25 cellular contexts compared by ENCODE assay signal in the genomic region with DNA sequence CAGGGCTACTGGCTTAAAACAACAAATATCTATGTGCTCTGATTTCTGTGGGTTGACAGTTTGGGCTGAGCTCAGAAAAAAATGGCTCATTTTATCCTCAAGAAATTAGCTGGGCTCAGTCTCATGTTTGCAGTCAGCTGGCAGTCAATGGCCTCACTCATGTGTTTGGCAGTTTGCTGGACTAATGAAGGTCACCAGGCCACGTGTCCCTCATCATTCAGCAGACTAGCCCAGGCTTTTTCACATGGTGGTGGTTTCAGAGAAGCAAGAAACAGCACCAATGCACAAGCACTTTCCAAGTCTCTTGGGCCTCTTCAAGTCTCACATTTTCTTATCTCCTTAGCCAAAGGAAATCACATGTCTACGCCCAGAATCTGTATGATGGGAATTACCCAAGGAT.
"Had no signal": no experiment of that assay in that cellular context is flagged by ENCODE, and none has a peak within 500 bp of the region (broad histone marks: within the 10 kb centered on the region; RNA-seq: fewer than 3 reads in every experiment).

No MANE protein-coding gene starts in this region.

- H3K4me3 ChIP-seq: left ventricle myocardium inferior, lung, ovary, prostate gland, right atrium auricular region, transverse colon had no signal

- H3K4me3 Mint-ChIP-seq: activated CD4-positive, alpha-beta memory T cell treated with anti-CD3 and anti-CD28 coated beads, Interleukin-2, amount 10 ng/mL, durations not matched to agents 7 days and 5 days; activated CD4-positive, alpha-beta T cell treated with anti-CD3 and anti-CD28 coated beads, Interleukin-2, amount 10 ng/mL, durations not matched to agents 24 days and 14 days; activated T-cell treated with anti-CD3 and anti-CD28 coated beads, Interleukin-2, amount 50 U/mL, for 24 hours; activated T-helper 17 cell treated with anti-CD3 and anti-CD28 coated beads, Interleukin-2, amount 50 U/mL, for 72 hours; effector memory CD8-positive, alpha-beta T cell; nephron; T-helper 1 cell treated with Interleukin-12 subunit alpha and Interleukin-12 subunit beta and Interleukin-4 antibody, amounts not matched to agents 30 μg/mL and 1 μg/mL, for 36 hours had no signal

- DNase-seq: activated CD4-positive, alpha-beta memory T cell treated with anti-CD3 and anti-CD28 coated beads, Interleukin-2, amount 10 ng/mL, durations not matched to agents 7 days and 5 days; activated CD4-positive, alpha-beta T cell treated with anti-CD3 and anti-CD28 coated beads, Interleukin-2, amount 10 ng/mL, durations not matched to agents 24 days and 14 days; activated CD4-positive, CD25-positive, alpha-beta regulatory T cell treated with anti-CD3 and anti-CD28 coated beads, Interleukin-2, amount 50 U/mL, for 72 hours; activated CD8-positive, alpha-beta memory T cell treated with anti-CD3 and anti-CD28 coated beads, Interleukin-2, amount 50 U/mL, for 48 hours; activated gamma-delta T cell treated with Interleukin-2 at 50 U/mL for 16 hours; activated naive CD4-positive, alpha-beta T cell treated with anti-CD3 and anti-CD28 coated beads, Interleukin-2, amount 50 U/mL, for 16 hours; activated T-cell treated with anti-CD3 and anti-CD28 coated beads, Interleukin-2, amount 50 U/mL, for 24 hours; cortex of kidney; effector memory CD8-positive, alpha-beta T cell; foreskin fibroblast; kidney glomerular epithelial cell; left ventricle myocardium inferior; ovary; stimulated activated naive CD4-positive, alpha-beta T cell; SW 1271; T1000; transverse colon; WERI-Rb-1 had no signal

- ATAC-seq: activated T-helper 17 cell treated with anti-CD3 and anti-CD28 coated beads, Interleukin-2, amount 50 U/mL, for 72 hours; effector memory CD8-positive, alpha-beta T cell had no signal

- H3K36me3 ChIP-seq: left ventricle myocardium inferior, ovary, prostate gland, right atrium auricular region, transverse colon, WERI-Rb-1 had no signal

- H3K27me3 Mint-ChIP-seq: activated CD4-positive, alpha-beta memory T cell treated with anti-CD3 and anti-CD28 coated beads, Interleukin-2, amount 10 ng/mL, durations not matched to agents 7 days and 5 days; activated CD4-positive, alpha-beta T cell treated with anti-CD3 and anti-CD28 coated beads, Interleukin-2, amount 10 ng/mL, durations not matched to agents 24 days and 14 days; activated T-cell treated with anti-CD3 and anti-CD28 coated beads, Interleukin-2, amount 50 U/mL, for 24 hours; activated T-helper 17 cell treated with anti-CD3 and anti-CD28 coated beads, Interleukin-2, amount 50 U/mL, for 72 hours; effector memory CD8-positive, alpha-beta T cell had no signal

- H3K27me3 ChIP-seq: ovary, right atrium auricular region, transverse colon had no signal

- H3K9me3 Mint-ChIP-seq: activated CD4-positive, alpha-beta memory T cell treated with anti-CD3 and anti-CD28 coated beads, Interleukin-2, amount 10 ng/mL, durations not matched to agents 7 days and 5 days; activated CD4-positive, alpha-beta T cell treated with anti-CD3 and anti-CD28 coated beads, Interleukin-2, amount 10 ng/mL, durations not matched to agents 24 days and 14 days; activated T-cell treated with anti-CD3 and anti-CD28 coated beads, Interleukin-2, amount 50 U/mL, for 24 hours; activated T-helper 17 cell treated with anti-CD3 and anti-CD28 coated beads, Interleukin-2, amount 50 U/mL, for 72 hours; effector memory CD8-positive, alpha-beta T cell; nephron; T-helper 1 cell treated with Interleukin-12 subunit alpha and Interleukin-12 subunit beta and Interleukin-4 antibody, amounts not matched to agents 30 μg/mL and 1 μg/mL, for 36 hours had no signal

- H3K4me1 ChIP-seq: left ventricle myocardium inferior, prostate gland, right atrium auricular region, transverse colon had no signal

- H3K27ac Mint-ChIP-seq: activated CD4-positive, alpha-beta memory T cell treated with anti-CD3 and anti-CD28 coated beads, Interleukin-2, amount 10 ng/mL, durations not matched to agents 7 days and 5 days; activated CD4-positive, alpha-beta T cell treated with anti-CD3 and anti-CD28 coated beads, Interleukin-2, amount 10 ng/mL, durations not matched to agents 24 days and 14 days; activated T-cell treated with anti-CD3 and anti-CD28 coated beads, Interleukin-2, amount 50 U/mL, for 24 hours; activated T-helper 17 cell treated with anti-CD3 and anti-CD28 coated beads, Interleukin-2, amount 50 U/mL, for 72 hours; effector memory CD8-positive, alpha-beta T cell; nephron; T-helper 1 cell treated with Interleukin-12 subunit alpha and Interleukin-12 subunit beta and Interleukin-4 antibody, amounts not matched to agents 30 μg/mL and 1 μg/mL, for 36 hours had no signal

- H3K4me1 Mint-ChIP-seq: activated CD4-positive, alpha-beta memory T cell treated with anti-CD3 and anti-CD28 coated beads, Interleukin-2, amount 10 ng/mL, durations not matched to agents 7 days and 5 days; activated CD4-positive, alpha-beta T cell treated with anti-CD3 and anti-CD28 coated beads, Interleukin-2, amount 10 ng/mL, durations not matched to agents 24 days and 14 days; activated T-helper 17 cell treated with anti-CD3 and anti-CD28 coated beads, Interleukin-2, amount 50 U/mL, for 72 hours had no signal

- H3K27ac ChIP-seq: left ventricle myocardium inferior, ovary, prostate gland, right atrium auricular region, transverse colon, WERI-Rb-1 had no signal

- H3K9me3 ChIP-seq: left ventricle myocardium inferior, ovary, prostate gland, right atrium auricular region, transverse colon had no signal

- FAIRE-seq: urothelium cell line had no signal
